ENCODE assay signal across 8 cellular contexts in genomic region chr5:141876628-141877477, GRCh38. TPM values are rescaled to one million over a fixed set of nuclear protein-coding genes. Genes with fewer than 3 reads are reported as not detected.
A peak's percentile ranks its signal among the peaks of the same experiment; 100 is the strongest.
DNase-seq lines count a peak whose midpoint lies in the region; ATAC-seq, FAIRE-seq and TF ChIP-seq lines count a peak whose summit lies in the region.

No MANE protein-coding gene starts in this region.

- in situ Hi-C loops in GM23248 (cut with MboI), result no loop called here

- H3K79me2 ChIP-seq in GM23248 (ENCODE audit: insufficient read depth), result no peaks in the 10 kb centered on the region

- H3K9ac ChIP-seq in GM23248, result no peak overlapping the region

- no peak for TF ChIP-seq CTCF in RWPE2 (IDR thresholded peaks at IDR 0.05; ENCODE audit: poor library complexity, severe bottlenecking)
- TF ChIP-seq CTCF in esophagus squamous epithelium (IDR thresholded peaks at IDR 0.05), result no peak
- TF ChIP-seq CTCF in prostate gland (IDR thresholded peaks at IDR 0.05), result no peak

- H3K9me2 ChIP-seq in GM23248 (ENCODE audit: insufficient read depth), result no peaks in the 10 kb centered on the region

- peak overlapping the region; percentile 56 for H3K4me2 ChIP-seq in GM23248 (ENCODE audit: unreplicated experiment)

- H3K4me3 ChIP-seq in GM23248 (peak overlapping the region; percentile 73), RWPE2 (ENCODE audit: severe bottlenecking) (peak overlapping the region; percentile 75), esophagus squamous epithelium (peak overlapping the region; percentile 71 to 82 (median 76)), prostate gland (peak overlapping the region; percentile 78 to 88)

- peak in 1 of 4 donors; percentile 29 for TF ChIP-seq POLR2A in esophagus squamous epithelium (IDR thresholded peaks at IDR 0.05)
- peak; percentile 57 for TF ChIP-seq POLR2A in prostate gland (IDR thresholded peaks at IDR 0.05)

- DNase-seq in GM23248 (peak; percentile 23), RWPE2 (ENCODE audit: low spot score) (no peak), esophagus squamous epithelium (lab: John Stamatoyannopoulos, UW) (no peak), prostate gland (ENCODE audit: low spot score) (peak; percentile 51), RCC 7860 (ENCODE audit: low spot score) (no peak), inferior parietal cortex (ENCODE audit: extremely low spot score) (no peak), D341Med (ENCODE audit: low spot score) (no peak), DMS114 treated with DMSO at 0.1 percent for 48 hours (lab: John Stamatoyannopoulos, UW; ENCODE audit: unreplicated experiment) (no peak)

- 4% methylated on average over 42 of the region's 42 CpGs for WGBS in GM23248 (ENCODE audit: low coverage in 1 of 2, low lambda C conversion rate in 2 of 2, missing lambda C conversion rate in 2 of 2), 2 experiments
- 2 to 6% methylated on average over 4 to 16 of the region's 42 CpGs for WGBS in esophagus squamous epithelium, 2 donors
- WGBS in prostate gland, result 2% methylated on average over 36 of the region's 42 CpGs

- H3K9me3 ChIP-seq in GM23248 (ENCODE audit: low read depth) (no peaks in the 10 kb centered on the region), RWPE2 (ENCODE audit: severe bottlenecking) (no peaks in the 10 kb centered on the region), esophagus squamous epithelium (no peaks in the 10 kb centered on the region), prostate gland (no peaks in the 10 kb centered on the region)

- FAIRE-seq in RCC 7860 (lab: Jason Lieb, UNC), result no peak

- H4K20me1 ChIP-seq in GM23248 (ENCODE audit: insufficient read depth), result no peaks in the 10 kb centered on the region

- intact Hi-C loops in esophagus squamous epithelium (cut with DNase I) (no loop called here), prostate gland (cut with DNase I) (loop anchor here (5.0 kb wide), 1 partner anchor 85 kb away; no protein-coding TSS in a partner anchor)

- H3F3A ChIP-seq in GM23248 (ENCODE audit: insufficient read depth), result no peaks in the 10 kb centered on the region

- no peak overlapping the region for H3K27ac ChIP-seq in GM23248
- H3K27ac ChIP-seq in RWPE2 (ENCODE audit: poor library complexity, severe bottlenecking), result peak overlapping the region; percentile 5
- H3K27ac ChIP-seq in esophagus squamous epithelium, result peak overlapping the region; percentile 88 to 90 (median 89)
- H3K27ac ChIP-seq in prostate gland, result peak overlapping the region; percentile 86 to 95

- H2AFZ ChIP-seq in GM23248, result no peak overlapping the region

- H3K4me1 ChIP-seq in GM23248 (ENCODE audit: insufficient read depth) (peaks cover 7% of the 10 kb centered on the region; the same call in 1 of the 2 replicates), RWPE2 (ENCODE audit: insufficient read depth, poor library complexity, severe bottlenecking) (no peaks in the 10 kb centered on the region), esophagus squamous epithelium (peaks cover 30 to 98% (median 34%) of the 10 kb centered on the region in 3 donors), prostate gland (replicated peaks) (peaks cover 3% of the 10 kb centered on the region)

- no peaks in the 10 kb centered on the region for H3K36me3 ChIP-seq in GM23248 (ENCODE audit: low read depth)
- H3K36me3 ChIP-seq in RWPE2 (ENCODE audit: low read depth), result no peaks in the 10 kb centered on the region
- no peaks in the 10 kb centered on the region for H3K36me3 ChIP-seq in esophagus squamous epithelium
- H3K36me3 ChIP-seq in prostate gland, result no peaks in the 10 kb centered on the region

- 0 out of 3 replicates have a peak, but pooled peaks have one; percentile 1 for ATAC-seq in RWPE2 (ENCODE audit: low read depth)

- peaks cover 59% of the 10 kb centered on the region for H3K27me3 ChIP-seq in GM23248 (replicated peaks; ENCODE audit: insufficient read depth)
- no peaks in the 10 kb centered on the region for H3K27me3 ChIP-seq in RWPE2 (ENCODE audit: insufficient read depth, poor library complexity, severe bottlenecking)
- H3K27me3 ChIP-seq in esophagus squamous epithelium, result peaks cover 0 to 78% (median 9%) of the 10 kb centered on the region in 4 donors
- H3K27me3 ChIP-seq in prostate gland (replicated peaks; ENCODE audit: insufficient read depth), result no peaks in the 10 kb centered on the region

RNA-seq across cellular contexts. Expression of gene PCDH1, which starts 1.4 kb away (rescaled TPM):
- 3.5 and 10.9 TPM in 2 replicates for total RNA-seq in GM23248 (2014; rRNA removed; shearing (Covaris generic))
- polyA plus RNA-seq in GM23248 (2016; fragmentation: Nextera tagmentation; extraction: Ambion mirVana), result 1.6 and 2.4 TPM in 2 replicates
- total RNA-seq in esophagus squamous epithelium, result 100 to 1,000 TPM in 1 of 4 donors, 10 to 100 TPM in 3; 51.3 to 131 (median 67.9) TPM
- total RNA-seq in prostate gland, result 10 to 100 TPM; 49.2 to 81.1 TPM

RNA-seq across cellular contexts. Expression of gene DELE1, which starts 46.8 kb away (rescaled TPM):
- total RNA-seq in GM23248 (2014; rRNA removed; shearing (Covaris generic)), result 39.5 and 47.9 TPM in 2 replicates
- 28.9 and 35.1 TPM in 2 replicates for polyA plus RNA-seq in GM23248 (2016; fragmentation: Nextera tagmentation; extraction: Ambion mirVana)
- 10 to 100 TPM; 27.3 to 68.5 (median 37.1) TPM for total RNA-seq in esophagus squamous epithelium
- 10 to 100 TPM; 66.7 to 98.1 TPM for total RNA-seq in prostate gland

Comparison
In these comparisons a context has a peak if more than half of its experiments do, and no peak if none do; other contexts are left out.
1. DNase-seq: peak in GM23248 (single experiment) and prostate gland (single experiment); none in RWPE2 (single experiment), esophagus squamous epithelium (single experiment), RCC 7860 (single experiment), inferior parietal cortex (single experiment), D341Med (single experiment) and DMS114 treated with DMSO at 0.1 percent for 48 hours (single experiment).
2. Peak in every context shown above with its lines, with median percentiles within 50 percentile points of each other: H3K4me3 ChIP-seq.